In the genomic region with DNA sequence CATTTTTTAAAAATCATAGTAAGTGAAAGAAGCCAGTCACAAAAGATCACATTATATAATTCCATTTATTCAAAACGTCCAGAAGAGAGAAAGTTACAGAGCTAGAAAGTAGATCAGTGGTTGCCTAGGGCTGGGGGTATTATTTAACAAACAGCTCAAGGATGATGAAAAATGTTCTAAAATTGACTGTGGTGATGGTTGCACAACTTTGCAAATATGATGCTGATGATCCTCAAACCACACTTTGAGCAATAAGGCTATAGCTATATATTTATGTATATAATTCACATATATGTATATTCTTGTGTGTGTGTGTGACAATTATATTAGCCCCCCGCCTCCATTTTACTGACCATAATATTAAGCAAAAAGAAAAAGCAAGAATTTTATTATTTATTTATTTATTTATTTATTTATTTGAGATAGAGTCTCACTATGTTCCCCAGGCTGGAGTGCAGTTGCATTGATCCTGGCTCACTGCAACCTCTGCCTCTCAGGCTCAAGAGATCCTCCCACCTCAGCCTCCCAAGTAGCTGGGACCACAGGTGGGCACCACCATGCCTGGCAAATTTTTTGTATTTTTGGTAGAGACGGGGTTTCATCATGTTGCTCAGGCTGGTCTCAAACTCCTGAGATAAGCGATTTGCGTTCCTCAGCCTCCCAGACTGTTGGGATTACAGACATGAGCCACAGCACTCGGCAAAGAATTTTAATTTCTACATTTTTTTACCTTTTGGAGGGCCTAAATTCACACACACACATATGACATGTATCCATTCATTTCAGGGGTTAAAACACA, we compare ENCODE assay signal across 11 cellular contexts. TPM values are rescaled to one million over a fixed set of nuclear protein-coding genes. Genes with fewer than 3 reads are reported as not detected.
DNase-seq lines count a peak whose midpoint lies in the region; ATAC-seq and TF ChIP-seq lines count a peak whose summit lies in the region.
"Had no signal": no experiment of that assay in that cellular context is flagged by ENCODE, and none has a peak within 500 bp of the region (broad histone marks: within the 10 kb centered on the region; RNA-seq: fewer than 3 reads in every experiment).

No MANE protein-coding gene starts in this region.

- H4K5ac ChIP-seq in H9 (ENCODE audit: insufficient read length, low read depth, low read length): no peak overlapping the region

- H3K4me3 Mint-ChIP-seq in H9: peak overlapping the region; percentile 99 to 100
- no peak overlapping the region for H3K4me3 Mint-ChIP-seq in T-helper 17 cell

- H3K27me3 Mint-ChIP-seq in H9 (ENCODE audit: low read depth): no peaks in the 10 kb centered on the region
- H3K27me3 Mint-ChIP-seq in T-helper 17 cell: no peaks in the 10 kb centered on the region

- H3K23ac ChIP-seq in H9 (ENCODE audit: insufficient read length, low read depth, low read length): no peak overlapping the region

- no peak overlapping the region for H2BK5ac ChIP-seq in H9 (ENCODE audit: insufficient read length, low read length)

- peaks cover 32% of the 10 kb centered on the region; the same call in 1 of the 2 replicates for H3K79me2 ChIP-seq in H9 (ENCODE audit: insufficient read depth, low read length)

- no peak overlapping the region for H3T11ph ChIP-seq in H9 (ENCODE audit: low read length)

- no peak overlapping the region for H2BK15ac ChIP-seq in H9 (ENCODE audit: low read depth, low read length)

- ATAC-seq in T-helper 17 cell: no peak
- no peak for ATAC-seq in HG03521 (IDR thresholded peaks at IDR 0.05; ENCODE audit: unreplicated experiment)
- ATAC-seq: body of pancreas had no signal

- H2BK120ac ChIP-seq in H9 (ENCODE audit: low read depth, low read length, poor library complexity, severe bottlenecking): no peak overlapping the region

- H4K8ac ChIP-seq in H9 (replicated peaks; ENCODE audit: insufficient read length, low read depth, low read length): no peak overlapping the region

- H3K27me3 ChIP-seq in H9 (ENCODE audit: insufficient read depth, low read length) (no peaks in the 10 kb centered on the region), iPS-18a (ENCODE audit: control insufficient read depth, insufficient read depth, low read length) (no peaks in the 10 kb centered on the region)
- H3K27me3 ChIP-seq: body of pancreas had no signal

- no peak overlapping the region for H3K14ac ChIP-seq in H9 (ENCODE audit: insufficient read depth, low read length)

- H3K4me1 ChIP-seq in H9 (ENCODE audit: insufficient read depth, low read length): no peaks in the 10 kb centered on the region
- H3K4me1 ChIP-seq in iPS-18a (ENCODE audit: control insufficient read depth, low read depth, low read length): no peaks in the 10 kb centered on the region

- H3K9me3 Mint-ChIP-seq in H9: peaks cover 3 to 8% of the 10 kb centered on the region in 2 experiments; a peak in 4 of 5 replicates

- H3K36me3 Mint-ChIP-seq in H9 (ENCODE audit: insufficient read depth in 1 of 3, low read depth in 3 of 3) (peaks cover 36 to 45% (median 38%) of the 10 kb centered on the region in 3 experiments), T-helper 17 cell (ENCODE audit: low read depth) (peaks cover 3% of the 10 kb centered on the region)

- H2AFZ ChIP-seq in H9 (ENCODE audit: low read length): no peak overlapping the region

- no peak overlapping the region for H2BK20ac ChIP-seq in H9 (ENCODE audit: low read depth, low read length, poor library complexity, severe bottlenecking)

- no peaks in the 10 kb centered on the region for H3K23me2 ChIP-seq in H9 (ENCODE audit: insufficient read length, low read depth, low read length, poor library complexity, severe bottlenecking)

- no peak overlapping the region for H3K56ac ChIP-seq in H9 (ENCODE audit: insufficient read length, low read depth, low read length)

- H3K9me3 ChIP-seq in H9 (ENCODE audit: control insufficient read depth, low read depth, low read length): no peaks in the 10 kb centered on the region
- no peaks in the 10 kb centered on the region for H3K9me3 ChIP-seq in T-helper 17 cell (ENCODE audit: control insufficient read depth, low read length, poor library complexity, severe bottlenecking)
- no peaks in the 10 kb centered on the region for H3K9me3 ChIP-seq in iPS-18a (ENCODE audit: control insufficient read depth, low read depth, low read length)
- H3K9me3 ChIP-seq: body of pancreas had no signal

- H3K9ac ChIP-seq in H9 (ENCODE audit: extremely low read depth, insufficient read length, low read length): no peak overlapping the region
- H3K9ac ChIP-seq in iPS-18a (ENCODE audit: low read length): no peak overlapping the region

- H3K4me2 ChIP-seq in H9 (ENCODE audit: insufficient read depth, insufficient read length, low read length): peak overlapping the region; percentile 35

- H3K27ac ChIP-seq in H9 (ENCODE audit: insufficient read length, low read depth, low read length): no peak overlapping the region
- no peak overlapping the region for H3K27ac ChIP-seq in iPS-18a (ENCODE audit: low read length)
- H3K27ac ChIP-seq: body of pancreas had no signal

- no peak overlapping the region for H3K18ac ChIP-seq in H9 (ENCODE audit: insufficient read length, low read depth, low read length)

- no peaks in the 10 kb centered on the region for H4K20me1 ChIP-seq in H9 (ENCODE audit: control insufficient read depth, insufficient read depth, insufficient read length)

- DNase-seq in AML-193 (lab: John Stamatoyannopoulos, UW): peak; percentile 59 to 73
- DNase-seq in H9: no peak
- DNase-seq in T-helper 17 cell: no peak
- no peak for DNase-seq in SW480 (ENCODE audit: low spot score)
- DNase-seq in COR-L47 (lab: John Stamatoyannopoulos, UW): no peak
- DNase-seq in glomerular visceral epithelial cell (ENCODE audit: extremely low spot score): no peak
- DNase-seq: body of pancreas, NCI-H2081 treated with DMSO at 0.1 percent for 48 hours, nucleus accumbens had no signal

- H3K79me1 ChIP-seq in H9 (ENCODE audit: insufficient read depth, low read depth, low read length, poor library complexity, severe bottlenecking): peaks cover 5% of the 10 kb centered on the region

- no peak for TF ChIP-seq CTCF in H9 (conservative IDR thresholded peaks at IDR 0.05)

- no peak overlapping the region for H2BK12ac ChIP-seq in H9 (ENCODE audit: insufficient read length, low read depth, low read length)

- peak overlapping the region; percentile 98 for H3K4me3 ChIP-seq in iPS-18a (ENCODE audit: low read length)
- H3K4me3 ChIP-seq: body of pancreas had no signal

- no peak overlapping the region for H2AK5ac ChIP-seq in H9 (ENCODE audit: insufficient read length, low read length)

- no peak overlapping the region for H4K91ac ChIP-seq in H9 (ENCODE audit: insufficient read length, low read depth, low read length)

- H3K27ac Mint-ChIP-seq in H9 (peak overlapping the region in 2 of 3 experiments; percentile 23 to 74; a peak in 3 of 7 replicates), T-helper 17 cell (peak overlapping the region; percentile 34)

- H3K36me3 ChIP-seq in iPS-18a (ENCODE audit: control insufficient read depth, low read depth, low read length): peaks cover 18% of the 10 kb centered on the region

- H3K4me1 Mint-ChIP-seq in H9 (peaks cover 14 to 18% of the 10 kb centered on the region in 2 experiments; a peak in 3 of 4 replicates), T-helper 17 cell (peaks cover 19% of the 10 kb centered on the region)

- WGBS in H9 (ENCODE audit: extremely low coverage, insufficient read length, low lambda C conversion rate): no CpG with 5 or more reads among the region's 6 CpGs

- no peak overlapping the region for H3K4ac ChIP-seq in H9 (ENCODE audit: low read depth, low read length)

RNA-seq across cellular contexts. Expression of gene WDR12, which starts 1.9 kb away (rescaled TPM):
- total RNA-seq in H9 (2021): 129 and 135 TPM in 2 replicates
- 10 to 100 TPM; 13.4 to 18.0 TPM for total RNA-seq in T-helper 17 cell

RNA-seq across cellular contexts. Expression of gene CARF, which starts 2.5 kb away (rescaled TPM):
- total RNA-seq in H9 (2021) (3.5 and 4.2 TPM in 2 replicates), T-helper 17 cell (10 to 100 TPM; 10.5 to 11.5 TPM)

RNA-seq across cellular contexts. Expression of gene ICA1L, which starts 38.0 kb away (rescaled TPM):
- total RNA-seq in H9 (2021): 4.5 TPM in 2 replicates
- 1 to 10 TPM; 2.4 to 3.3 TPM for total RNA-seq in T-helper 17 cell

Comparison
In these comparisons a context has a peak if more than half of its experiments do, and no peak if none do; other contexts are left out.
1. DNase-seq: peak in AML-193 (2 of 2); none in H9 (single experiment), T-helper 17 cell (0 of 3), SW480 (single experiment), COR-L47 (single experiment) and glomerular visceral epithelial cell (single experiment).